In the genomic region with DNA sequence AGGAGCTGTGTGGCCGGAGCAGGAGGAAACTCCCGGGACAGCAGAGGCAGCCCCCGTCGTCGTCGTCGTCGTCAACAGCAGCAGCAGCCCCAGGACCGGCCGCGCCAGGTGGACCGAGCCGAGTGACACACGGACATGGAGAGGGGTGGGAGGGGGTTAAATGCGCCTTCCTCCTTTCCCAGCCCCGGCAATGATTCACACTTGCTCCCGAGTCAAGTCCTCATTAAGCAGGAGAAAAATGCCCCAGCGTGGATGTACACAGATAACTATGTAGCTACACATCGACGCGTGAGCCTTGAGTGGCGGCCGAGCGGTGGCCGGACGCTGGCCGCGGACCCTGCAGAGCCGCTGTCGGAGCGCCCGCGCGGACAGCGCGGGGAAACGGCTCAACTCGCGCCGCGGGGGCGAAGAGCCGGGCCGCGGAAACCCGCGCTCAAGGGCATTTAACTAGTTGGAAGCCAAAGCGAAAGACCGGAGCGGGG, we compare ENCODE assay signal across 8 cellular contexts. TPM values are rescaled to one million over a fixed set of nuclear protein-coding genes. Genes with fewer than 3 reads are reported as not detected.
DNase-seq lines count a peak whose midpoint lies in the region; ATAC-seq and TF ChIP-seq lines count a peak whose summit lies in the region.

No MANE protein-coding gene starts in this region.

- H3K18ac ChIP-seq in mesendoderm (ENCODE audit: low read length) = peak overlapping the region; percentile 86

- H3K27ac Mint-ChIP-seq in endodermal cell = peak overlapping the region; percentile 83
- H3K27ac Mint-ChIP-seq in stimulated activated effector memory CD8-positive, alpha-beta T cell treated with anti-CD3 and anti-CD28 coated beads, Interleukin-12 subunit alpha, Interleukin-12 subunit beta, amount 100 ng/mL, for 72 hours = peak overlapping the region; percentile 91

- 0% methylated on average over 8 to 50 of the region's 50 CpGs for WGBS in endodermal cell (ENCODE audit: insufficient coverage in 1 of 2, insufficient read length in 1 of 2), 2 experiments
- WGBS in mesendoderm (ENCODE audit: extremely low coverage, insufficient coverage, low lambda C conversion rate) = no CpG with 5 or more reads among the region's 50 CpGs

- no peaks in the 10 kb centered on the region for H3K9me3 ChIP-seq in endodermal cell (ENCODE audit: control insufficient read depth, low read length)

- no peaks in the 10 kb centered on the region for H3K36me3 Mint-ChIP-seq in endodermal cell (ENCODE audit: low read depth)
- peaks cover 18% of the 10 kb centered on the region for H3K36me3 Mint-ChIP-seq in stimulated activated effector memory CD8-positive, alpha-beta T cell treated with anti-CD3 and anti-CD28 coated beads, Interleukin-12 subunit alpha, Interleukin-12 subunit beta, amount 100 ng/mL, for 72 hours

- peak; percentile 45 for ATAC-seq in stimulated activated effector memory CD8-positive, alpha-beta T cell treated with anti-CD3 and anti-CD28 coated beads, Interleukin-12 subunit alpha, Interleukin-12 subunit beta, amount 100 ng/mL, for 72 hours

- H4K8ac ChIP-seq in mesendoderm (ENCODE audit: low read depth, low read length) = no peak overlapping the region

- H3K79me1 ChIP-seq in mesendoderm (ENCODE audit: low read length) = no peaks in the 10 kb centered on the region

- H3K27me3 ChIP-seq in H7 (ENCODE audit: control insufficient read depth, insufficient read depth, low read length) (no peaks in the 10 kb centered on the region), endodermal cell (ENCODE audit: control insufficient read depth, insufficient read depth, low read length, poor library complexity, severe bottlenecking) (no peaks in the 10 kb centered on the region), mesendoderm (ENCODE audit: insufficient read depth, low read length, poor library complexity) (no peaks in the 10 kb centered on the region)

- H3K79me2 ChIP-seq in mesendoderm (ENCODE audit: control insufficient read depth, insufficient read depth, low read length) = peaks cover 33% of the 10 kb centered on the region

- H3K4ac ChIP-seq in mesendoderm (ENCODE audit: low read depth, low read length) = no peak overlapping the region

- DNase-seq in NCI-H1092 treated with DMSO at 0.1 percent for 48 hours (lab: John Stamatoyannopoulos, UW) = peak; percentile 44
- no peak for DNase-seq in NCI-H1092 (lab: John Stamatoyannopoulos, UW)
- peak; percentile 67 for DNase-seq in H7
- peak; percentile 74 for DNase-seq in M059J (ENCODE audit: low read depth)
- peak; percentile 27 for DNase-seq in activated CD4-positive, alpha-beta T cell treated with anti-CD3 and anti-CD28 coated beads, Interleukin-2, amount 50 U/mL, for 1 hour
- peak; percentile 75 for DNase-seq in endodermal cell
- peak; percentile 79 for DNase-seq in mesendoderm
- peak in 1 of 2 donors; percentile 18 for DNase-seq in stimulated activated effector memory CD8-positive, alpha-beta T cell treated with anti-CD3 and anti-CD28 coated beads, Interleukin-12 subunit alpha, Interleukin-12 subunit beta, amount 100 ng/mL, for 72 hours (ENCODE audit: low spot score in 2 of 2)

- H2BK120ac ChIP-seq in mesendoderm (ENCODE audit: low read depth, low read length) = no peak overlapping the region

- peak overlapping the region; percentile 90 for H3K56ac ChIP-seq in mesendoderm (ENCODE audit: low read length)

- peak overlapping the region; percentile 63 for H3K4me2 ChIP-seq in mesendoderm (ENCODE audit: low read length)

- no peaks in the 10 kb centered on the region for H3K27me3 Mint-ChIP-seq in endodermal cell (ENCODE audit: insufficient read depth)

- peak overlapping the region; percentile 82 for H3K4me3 Mint-ChIP-seq in endodermal cell
- H3K4me3 Mint-ChIP-seq in stimulated activated effector memory CD8-positive, alpha-beta T cell treated with anti-CD3 and anti-CD28 coated beads, Interleukin-12 subunit alpha, Interleukin-12 subunit beta, amount 100 ng/mL, for 72 hours = peak overlapping the region; percentile 89

- TF ChIP-seq CTCF in endodermal cell (conservative IDR thresholded peaks at IDR 0.05) = no peak

- H3K4me3 ChIP-seq in H7 (ENCODE audit: insufficient read depth, low read depth, low read length) (peak overlapping the region; percentile 86), endodermal cell (ENCODE audit: low read length) (peak overlapping the region; percentile 99), mesendoderm (ENCODE audit: low read length) (peak overlapping the region; percentile 89)

- H4K5ac ChIP-seq in mesendoderm (ENCODE audit: low read length) = no peak overlapping the region

- H2BK15ac ChIP-seq in mesendoderm (replicated peaks; ENCODE audit: low read depth) = no peak overlapping the region

- H3K9ac ChIP-seq in endodermal cell (ENCODE audit: extremely low read depth, low read length, poor library complexity, severe bottlenecking) (peak overlapping the region; percentile 92), mesendoderm (ENCODE audit: low read length) (peak overlapping the region; percentile 91)

- no peaks in the 10 kb centered on the region for H3K9me3 Mint-ChIP-seq in endodermal cell
- H3K9me3 Mint-ChIP-seq in stimulated activated effector memory CD8-positive, alpha-beta T cell treated with anti-CD3 and anti-CD28 coated beads, Interleukin-12 subunit alpha, Interleukin-12 subunit beta, amount 100 ng/mL, for 72 hours = no peaks in the 10 kb centered on the region

- H3K23ac ChIP-seq in mesendoderm (ENCODE audit: low read length) = no peak overlapping the region

- peaks cover 5% of the 10 kb centered on the region for H3K4me1 ChIP-seq in endodermal cell (ENCODE audit: control insufficient read depth, insufficient read depth, low read length)
- no peaks in the 10 kb centered on the region for H3K4me1 ChIP-seq in mesendoderm (ENCODE audit: control insufficient read depth, low read depth, low read length)

- H3K4me1 Mint-ChIP-seq in endodermal cell = peaks cover 29% of the 10 kb centered on the region
- peaks cover 25% of the 10 kb centered on the region for H3K4me1 Mint-ChIP-seq in stimulated activated effector memory CD8-positive, alpha-beta T cell treated with anti-CD3 and anti-CD28 coated beads, Interleukin-12 subunit alpha, Interleukin-12 subunit beta, amount 100 ng/mL, for 72 hours

- H2BK5ac ChIP-seq in mesendoderm (ENCODE audit: low read length) = peak overlapping the region; percentile 37

- no peak overlapping the region for H2AK5ac ChIP-seq in mesendoderm (ENCODE audit: low read length)

- H3K27ac ChIP-seq in endodermal cell (ENCODE audit: low read depth, low read length) (peak overlapping the region; percentile 96), mesendoderm (ENCODE audit: low read depth, low read length) (peak overlapping the region; percentile 91)

- H3K36me3 ChIP-seq in H7 (replicated peaks; ENCODE audit: control insufficient read depth, insufficient read depth, low read length) (no peaks in the 10 kb centered on the region), endodermal cell (ENCODE audit: control insufficient read depth, insufficient read depth, low read length) (no peaks in the 10 kb centered on the region), mesendoderm (ENCODE audit: control insufficient read depth, insufficient read depth, low read length) (no peaks in the 10 kb centered on the region)

RNA-seq across cellular contexts. Expression of gene UBL3, which starts 0.6 kb away (rescaled TPM):
- 17.5 and 20.4 TPM in 2 replicates for total RNA-seq in H7 (2014; rRNA removed; shearing (Covaris generic))
- 12.9 and 18.5 TPM in 2 replicates for total RNA-seq in M059J (2014; rRNA removed; shearing (Covaris generic))
- 10 to 100 TPM; 16.5 to 22.3 TPM for total RNA-seq in endodermal cell
- polyA plus RNA-seq in endodermal cell (2013, experiment 1 of 2) = 29.4 TPM
- polyA plus RNA-seq in endodermal cell (2013, experiment 2 of 2) = 26.9 TPM
- 16.0 TPM for polyA plus RNA-seq in mesendoderm (2013, experiment 1 of 2)
- polyA plus RNA-seq in mesendoderm (2013, experiment 2 of 2) = 15.7 TPM
